Comparison of ENCODE assay signal across 12 cellular contexts in genomic region chr4:118954246-118954645, GRCh38.
A peak's percentile ranks its signal among the peaks of the same experiment; 100 is the strongest.
DNase-seq lines count a peak whose midpoint lies in the region; ATAC-seq, FAIRE-seq and TF ChIP-seq lines count a peak whose summit lies in the region.
"Had no signal": no experiment of that assay in that cellular context is flagged by ENCODE, and none has a peak within 500 bp of the region (broad histone marks: within the 10 kb centered on the region; RNA-seq: fewer than 3 reads in every experiment).

No MANE protein-coding gene starts in this region.

- H3K36me3 Mint-ChIP-seq in osteocyte (ENCODE audit: unreplicated experiment) = no peaks in the 10 kb centered on the region
- no peaks in the 10 kb centered on the region for H3K36me3 Mint-ChIP-seq in CD14-positive monocyte
- no peaks in the 10 kb centered on the region for H3K36me3 Mint-ChIP-seq in Calu3 (ENCODE audit: insufficient read depth, unreplicated experiment)

- no peaks in the 10 kb centered on the region for H3K9me3 Mint-ChIP-seq in osteocyte (ENCODE audit: unreplicated experiment)
- H3K9me3 Mint-ChIP-seq in CD14-positive monocyte = peaks cover 0 to 2% (median 0%) of the 10 kb centered on the region in 7 donors
- no peaks in the 10 kb centered on the region for H3K9me3 Mint-ChIP-seq in Calu3 (ENCODE audit: low read depth, unreplicated experiment)
- H3K9me3 Mint-ChIP-seq: stimulated activated naive CD8-positive, alpha-beta T cell treated with anti-CD3 and anti-CD28 coated beads, Interleukin-15, Interleukin-2, amounts not matched to agents 100 ng/mL and 50 ng/mL, for 24 hours had no signal

- H3K27me3 Mint-ChIP-seq in osteocyte (ENCODE audit: unreplicated experiment) (no peaks in the 10 kb centered on the region), CD14-positive monocyte (ENCODE audit: low read depth in 3 of 3) (peaks cover 0 to 3% (median 0%) of the 10 kb centered on the region in 3 donors), Calu3 (ENCODE audit: unreplicated experiment) (no peaks in the 10 kb centered on the region)

- DNase-seq in G401 (ENCODE audit: low spot score) = peak; percentile 23
- peak; percentile 11 for DNase-seq in NCI-H446 treated with DMSO at 0.1 percent for 48 hours (lab: John Stamatoyannopoulos, UW)
- DNase-seq in dedifferentiated amniotic fluid mesenchymal stem cell (ENCODE audit: extremely low spot score) = peak; percentile 46
- no peak for DNase-seq in osteocyte (ENCODE audit: extremely low spot score, unreplicated experiment)
- no peak for DNase-seq in CD14-positive monocyte (ENCODE audit: low spot score)
- DNase-seq in RCC 7860 (ENCODE audit: low spot score) = no peak
- no peak for DNase-seq in Calu3
- DNase-seq: NCI-H510A, pancreas had no signal

- intact Hi-C loops in CD14-positive monocyte (cut with micrococcal nuclease) = no loop called here
- intact Hi-C loops in Calu3 (cut with micrococcal nuclease; ENCODE audit: unreplicated experiment) = no loop called here

- TF ChIP-seq CTCF in osteocyte (IDR thresholded peaks at IDR 0.05) (peak; percentile 50), CD14-positive monocyte (IDR thresholded peaks at IDR 0.05) (no peak), Calu3 (IDR thresholded peaks at IDR 0.05; ENCODE audit: unreplicated experiment) (no peak)

- CTCF ChIA-PET in Calu3 (lab: Charles Lee) = no interaction called here

- H3K4me3 Mint-ChIP-seq in osteocyte (ENCODE audit: unreplicated experiment) = no peak overlapping the region
- H3K4me3 Mint-ChIP-seq in CD14-positive monocyte = no peak overlapping the region
- H3K4me3 Mint-ChIP-seq in Calu3 (ENCODE audit: low read depth, unreplicated experiment) = no peak overlapping the region
- H3K4me3 Mint-ChIP-seq: stimulated activated naive CD8-positive, alpha-beta T cell treated with anti-CD3 and anti-CD28 coated beads, Interleukin-15, Interleukin-2, amounts not matched to agents 100 ng/mL and 50 ng/mL, for 24 hours had no signal

- in situ Hi-C loops in G401 (cut with HindIII; ENCODE audit: low sequenced_read_pairs) = no loop called here

- H3K4me1 Mint-ChIP-seq in osteocyte (ENCODE audit: unreplicated experiment) = peaks cover 30% of the 10 kb centered on the region
- H3K4me1 Mint-ChIP-seq in CD14-positive monocyte = peaks cover 2% of the 10 kb centered on the region
- no peaks in the 10 kb centered on the region for H3K4me1 Mint-ChIP-seq in Calu3 (ENCODE audit: low read depth, unreplicated experiment)

- H3K27ac Mint-ChIP-seq in osteocyte (ENCODE audit: unreplicated experiment) = no peak overlapping the region
- no peak overlapping the region for H3K27ac Mint-ChIP-seq in CD14-positive monocyte
- no peak overlapping the region for H3K27ac Mint-ChIP-seq in Calu3 (ENCODE audit: unreplicated experiment)
- H3K27ac Mint-ChIP-seq: stimulated activated naive CD8-positive, alpha-beta T cell treated with anti-CD3 and anti-CD28 coated beads, Interleukin-15, Interleukin-2, amounts not matched to agents 100 ng/mL and 50 ng/mL, for 24 hours had no signal

- ATAC-seq in HG03039 (IDR thresholded peaks at IDR 0.05; ENCODE audit: unreplicated experiment) = no peak

- no TSS peak for BruUV-seq in Calu3 (replicated peaks; lab: Mats Ljungman, UMichigan)

- no peak for FAIRE-seq in RCC 7860 (lab: Jason Lieb, UNC)
- FAIRE-seq: endometrium, pancreas had no signal

Comparison
In these comparisons a context has a peak if more than half of its experiments do, and no peak if none do; other contexts are left out.
1. DNase-seq: peak in G401 (single experiment), NCI-H446 treated with DMSO at 0.1 percent for 48 hours (single experiment) and dedifferentiated amniotic fluid mesenchymal stem cell (single experiment); none in osteocyte (single experiment), CD14-positive monocyte (single experiment), RCC 7860 (single experiment) and Calu3 (single experiment).